Comparison of ENCODE assay signal across 1 cellular context in genomic region chr1:170670751-170671628, GRCh38.
TF ChIP-seq lines count a peak whose summit lies in the region.

No MANE protein-coding gene starts in this region.

TF ChIP-seq in K562, 482 proteins besides CTCF, POLR2A, EP300 and RAD21 (continued from another document):
- no peak for TF ChIP-seq HMBOX1 (IDR thresholded peaks at IDR 0.05)
- TF ChIP-seq CTCFL (IDR thresholded peaks at IDR 0.05; ENCODE audit: borderline replicate concordance, insufficient read depth, low read depth, low read length, poor library complexity, severe bottlenecking) = peak; percentile 70
- TF ChIP-seq SMC3 (conservative IDR thresholded peaks at IDR 0.05; ENCODE audit: insufficient read depth, low read depth, low read length) = 0 out of 2 replicates have a peak, but pooled peaks have one; percentile 41
- TF ChIP-seq ARNT (IDR thresholded peaks at IDR 0.05) = no peak
- no peak for TF ChIP-seq ZNF217 (CRISPR knock-in tag; IDR thresholded peaks at IDR 0.05)
- TF ChIP-seq SMAD4 (CRISPR knock-in tag; conservative IDR thresholded peaks at IDR 0.05) = no peak
- no peak for TF ChIP-seq NCOR1 (IDR thresholded peaks at IDR 0.05)
- no peak for TF ChIP-seq DPF2 (IDR thresholded peaks at IDR 0.05)
- TF ChIP-seq CXXC5 (CRISPR knock-in tag; IDR thresholded peaks at IDR 0.05) = 0 out of 2 replicates have a peak, but pooled peaks have one; percentile 18
- TF ChIP-seq XRCC3 (IDR thresholded peaks at IDR 0.05) = no peak
- TF ChIP-seq PKNOX1 (IDR thresholded peaks at IDR 0.05) = no peak
- TF ChIP-seq ZNF146 (CRISPR knock-in tag; IDR thresholded peaks at IDR 0.05; ENCODE audit: unreplicated experiment) = no peak
